ENCODE assay signal across 14 cellular contexts in genomic region chr6:30206152-30206551, GRCh38. TPM values are rescaled to one million over a fixed set of nuclear protein-coding genes. Genes with fewer than 3 reads are reported as not detected.
DNase-seq lines count a peak whose midpoint lies in the region; FAIRE-seq and TF ChIP-seq lines count a peak whose summit lies in the region.
"Had no signal": no experiment of that assay in that cellular context is flagged by ENCODE, and none has a peak within 500 bp of the region (broad histone marks: within the 10 kb centered on the region; RNA-seq: fewer than 3 reads in every experiment).

No MANE protein-coding gene starts in this region.

- no peaks in the 10 kb centered on the region for H3K27me3 ChIP-seq in esophagus squamous epithelium
- no peaks in the 10 kb centered on the region for H3K27me3 ChIP-seq in neural progenitor cell
- H3K27me3 ChIP-seq: suprapubic skin had no signal

- H3K9me3 Mint-ChIP-seq in Calu3 (ENCODE audit: low read depth, unreplicated experiment) (no peaks in the 10 kb centered on the region), neural progenitor cell (no peaks in the 10 kb centered on the region)
- H3K9me3 Mint-ChIP-seq in activated naive CD4-positive, alpha-beta T cell treated with anti-CD3 and anti-CD28 coated beads for 36 hours, result no peaks in the 10 kb centered on the region

- H3K79me2 ChIP-seq in neural progenitor cell (ENCODE audit: low read depth), result peaks cover 30% of the 10 kb centered on the region

- H3K36me3 Mint-ChIP-seq in Calu3 (ENCODE audit: insufficient read depth, unreplicated experiment) (peaks cover 57% of the 10 kb centered on the region), neural progenitor cell (peaks cover 11% of the 10 kb centered on the region)
- peaks cover 8% of the 10 kb centered on the region for H3K36me3 Mint-ChIP-seq in activated naive CD4-positive, alpha-beta T cell treated with anti-CD3 and anti-CD28 coated beads for 36 hours (ENCODE audit: low read depth)

- no peak overlapping the region for H3K4me2 ChIP-seq in neural progenitor cell

- no peak overlapping the region for H2AFZ ChIP-seq in neural progenitor cell (replicated peaks)

- H3K4me1 Mint-ChIP-seq in Calu3 (ENCODE audit: low read depth, unreplicated experiment) (peaks cover 77% of the 10 kb centered on the region), neural progenitor cell (peaks cover 52% of the 10 kb centered on the region)
- H3K4me1 Mint-ChIP-seq in activated naive CD4-positive, alpha-beta T cell treated with anti-CD3 and anti-CD28 coated beads for 36 hours (ENCODE audit: low read depth), result peaks cover 68% of the 10 kb centered on the region

- DNase-seq in Calu3 (no peak), RCC 7860 (ENCODE audit: low spot score) (peak; percentile 57), esophagus squamous epithelium (lab: John Stamatoyannopoulos, UW) (no peak), neural progenitor cell (ENCODE audit: low spot score) (no peak), DMS153 (lab: John Stamatoyannopoulos, UW) (no peak), NAMALWA (ENCODE audit: low spot score) (no peak)
- no peak for DNase-seq in activated naive CD4-positive, alpha-beta T cell treated with anti-CD3 and anti-CD28 coated beads for 36 hours
- DNase-seq in activated naive CD4-positive, alpha-beta T cell treated with anti-CD3 and anti-CD28 coated beads, Interleukin-2, amount 50 U/mL, for 16 hours, result no peak
- DNase-seq: activated CD8-positive, alpha-beta memory T cell treated with anti-CD3 and anti-CD28 coated beads, Interleukin-2, amount 50 U/mL, for 48 hours; NCI-H510A treated with DMSO at 0.1 percent for 48 hours had no signal

- FAIRE-seq in RCC 7860 (lab: Jason Lieb, UNC), result peak; percentile 78
- FAIRE-seq: astrocyte, TTC549 had no signal

- TF ChIP-seq CTCF in Calu3 (IDR thresholded peaks at IDR 0.05; ENCODE audit: unreplicated experiment) (no peak), esophagus squamous epithelium (IDR thresholded peaks at IDR 0.05) (no peak), neural progenitor cell (IDR thresholded peaks at IDR 0.05) (no peak)

- H3K4me3 Mint-ChIP-seq in Calu3 (ENCODE audit: low read depth, unreplicated experiment) (peak overlapping the region; percentile 39), neural progenitor cell (peak overlapping the region; percentile 63)
- no peak overlapping the region for H3K4me3 Mint-ChIP-seq in activated naive CD4-positive, alpha-beta T cell treated with anti-CD3 and anti-CD28 coated beads for 36 hours

- H3F3A ChIP-seq in neural progenitor cell (ENCODE audit: low read depth), result peaks cover 22% of the 10 kb centered on the region

- H3K4me1 ChIP-seq in esophagus squamous epithelium, result peaks cover 46 to 100% (median 66%) of the 10 kb centered on the region in 3 donors
- H3K4me1 ChIP-seq in neural progenitor cell, result peaks cover 29% of the 10 kb centered on the region

- WGBS in esophagus squamous epithelium, 2 donors, result 82% methylated on average over 5 of the region's 7 CpGs

- no peak for TF ChIP-seq POLR2A in esophagus squamous epithelium (IDR thresholded peaks at IDR 0.05)

- peaks cover 21% of the 10 kb centered on the region for H4K20me1 ChIP-seq in neural progenitor cell (ENCODE audit: low read depth)

- H3K36me3 ChIP-seq in esophagus squamous epithelium (peaks cover 0 to 15% (median 0%) of the 10 kb centered on the region in 3 donors), neural progenitor cell (no peaks in the 10 kb centered on the region)
- H3K36me3 ChIP-seq: suprapubic skin had no signal

- H3K4me3 ChIP-seq in esophagus squamous epithelium (no peak overlapping the region), neural progenitor cell (no peak overlapping the region)
- H3K4me3 ChIP-seq: mucosa of descending colon, suprapubic skin had no signal

- no peak overlapping the region for H3K9ac ChIP-seq in neural progenitor cell

- intact Hi-C loops in Calu3 (cut with micrococcal nuclease; ENCODE audit: unreplicated experiment) (no loop called here), esophagus squamous epithelium (cut with DNase I) (no loop called here)
- intact Hi-C loops in activated naive CD4-positive, alpha-beta T cell treated with anti-CD3 and anti-CD28 coated beads for 36 hours (cut with micrococcal nuclease), result no loop called here

- CTCF ChIA-PET in Calu3 (lab: Charles Lee), result interaction anchor here (1.2 to 1.3 kb wide), 2 partner anchors 13 to 75 kb away, joined by 3 read pairs; no protein-coding TSS in a partner anchor
- CTCF ChIA-PET in activated naive CD4-positive, alpha-beta T cell treated with anti-CD3 and anti-CD28 coated beads for 36 hours (lab: Charles Lee), result interaction anchor here (1.2 to 2.2 kb wide), 3 partner anchors 12 to 191 kb away, joined by 3 to 8 read pairs (median 5); no protein-coding TSS in a partner anchor

- H3K27me3 Mint-ChIP-seq in Calu3 (ENCODE audit: unreplicated experiment) (no peaks in the 10 kb centered on the region), neural progenitor cell (ENCODE audit: insufficient read depth, low read depth) (no peaks in the 10 kb centered on the region)
- no peaks in the 10 kb centered on the region for H3K27me3 Mint-ChIP-seq in activated naive CD4-positive, alpha-beta T cell treated with anti-CD3 and anti-CD28 coated beads for 36 hours (ENCODE audit: low read depth)

- H3K9me3 ChIP-seq in esophagus squamous epithelium (no peaks in the 10 kb centered on the region), neural progenitor cell (ENCODE audit: low read depth) (no peaks in the 10 kb centered on the region)
- H3K9me3 ChIP-seq: mucosa of descending colon, suprapubic skin had no signal

- BruUV-seq in Calu3 (replicated peaks; lab: Mats Ljungman, UMichigan), result no TSS peak

- H3K27ac Mint-ChIP-seq in Calu3 (ENCODE audit: unreplicated experiment) (peak overlapping the region; percentile 38), neural progenitor cell (no peak overlapping the region)
- H3K27ac Mint-ChIP-seq in activated naive CD4-positive, alpha-beta T cell treated with anti-CD3 and anti-CD28 coated beads for 36 hours, result no peak overlapping the region

- H3K27ac ChIP-seq in esophagus squamous epithelium, result peak overlapping the region in 3 of 4 donors; percentile 81 to 89 (median 81)
- no peak overlapping the region for H3K27ac ChIP-seq in neural progenitor cell
- H3K27ac ChIP-seq: suprapubic skin had no signal

RNA-seq across cellular contexts. Expression of gene TRIM26, which starts 7.1 kb away (rescaled TPM):
- total RNA-seq in Calu3 (2022) (89.9 and 118 TPM in 2 replicates), esophagus squamous epithelium (10 to 100 TPM; 52.3 to 76.3 (median 63.3) TPM), neural progenitor cell (ENCODE audit: low replicate concordance) (8.3 and 20.0 TPM in 2 replicates)
- total RNA-seq in activated naive CD4-positive, alpha-beta T cell treated with anti-CD3 and anti-CD28 coated beads for 36 hours, result 10 to 100 TPM; 36.8 to 38.7 TPM

RNA-seq across cellular contexts. Expression of gene TRIM15, which starts 42.8 kb away (rescaled TPM):
- total RNA-seq in Calu3 (2022) (11.8 and 13.5 TPM in 2 replicates), esophagus squamous epithelium (not detected), neural progenitor cell (ENCODE audit: low replicate concordance) (not detected in 2 replicates)
- total RNA-seq in activated naive CD4-positive, alpha-beta T cell treated with anti-CD3 and anti-CD28 coated beads for 36 hours, result 1 to 10 TPM in 1 of 2 experiments, under 1 TPM in 1; 0.79 to 2.2 TPM
- total RNA-seq: astrocyte had no signal

RNA-seq across cellular contexts. Expression of gene TRIM10, which starts 45.1 kb away (rescaled TPM):
- total RNA-seq in Calu3 (2022), result 1.8 and 2.7 TPM in 2 replicates
- not detected for total RNA-seq in esophagus squamous epithelium
- total RNA-seq in neural progenitor cell (ENCODE audit: low replicate concordance), result not detected in 2 replicates
- total RNA-seq in activated naive CD4-positive, alpha-beta T cell treated with anti-CD3 and anti-CD28 coated beads for 36 hours, result under 1 TPM; 0.19 to 0.25 TPM
- total RNA-seq: astrocyte had no signal
